In genomic region chr11:59445624-59446023, GRCh38 we compare ENCODE assay signal across 14 cellular contexts. TPM values are rescaled to one million over a fixed set of nuclear protein-coding genes. Genes with fewer than 3 reads are reported as not detected.
"Had no signal": no experiment of that assay in that cellular context is flagged by ENCODE, and none has a peak within 500 bp of the region (broad histone marks: within the 10 kb centered on the region; RNA-seq: fewer than 3 reads in every experiment).

No MANE protein-coding gene starts in this region.

RNA-seq across cellular contexts. Expression of gene OR5A1, which starts 9.4 kb away (rescaled TPM):
- total RNA-seq: activated B cell treated with CpG ODN at 0.5 μM for 24 hours; activated CD4-positive, alpha-beta memory T cell treated with anti-CD3 and anti-CD28 coated beads for 36 hours; activated CD4-positive, alpha-beta memory T cell treated with anti-CD3 and anti-CD28 coated beads, Interleukin-2, amount 10 ng/mL, durations not matched to agents 7 days and 5 days; activated CD4-positive, alpha-beta T cell treated with anti-CD3 and anti-CD28 coated beads for 36 hours; activated CD4-positive, alpha-beta T cell treated with anti-CD3 and anti-CD28 coated beads, Interleukin-2, amount 10 ng/mL, durations not matched to agents 7 days and 5 days; activated CD8-positive, alpha-beta memory T cell treated with anti-CD3 and anti-CD28 coated beads for 36 hours; activated CD8-positive, alpha-beta memory T cell treated with anti-CD3 and anti-CD28 coated beads, Interleukin-2, amount 10 ng/mL, durations not matched to agents 7 days and 5 days; activated CD8-positive, alpha-beta T cell treated with anti-CD3 and anti-CD28 coated beads for 36 hours; activated CD8-positive, alpha-beta T cell treated with anti-CD3 and anti-CD28 coated beads, Interleukin-2, amount 10 ng/mL, durations not matched to agents 7 days and 5 days; T-cell; T-helper 1 cell treated with Interleukin-12 subunit alpha and Interleukin-12 subunit beta and Interleukin-4 antibody, amounts not matched to agents 30 ng/mL and 1 ng/mL, for 36 hours; T-helper 17 cell; T-helper 2 cell treated with Interferon-gamma antibody and Interleukin-4, amounts not matched to agents 100 ng/mL and 5 ng/mL, for 36 hours; WTC11 had no signal

RNA-seq across cellular contexts. Expression of gene OR4D6, which starts 11.1 kb away (rescaled TPM):
- total RNA-seq: activated B cell treated with CpG ODN at 0.5 μM for 24 hours; activated CD4-positive, alpha-beta memory T cell treated with anti-CD3 and anti-CD28 coated beads for 36 hours; activated CD4-positive, alpha-beta memory T cell treated with anti-CD3 and anti-CD28 coated beads, Interleukin-2, amount 10 ng/mL, durations not matched to agents 7 days and 5 days; activated CD4-positive, alpha-beta T cell treated with anti-CD3 and anti-CD28 coated beads for 36 hours; activated CD4-positive, alpha-beta T cell treated with anti-CD3 and anti-CD28 coated beads, Interleukin-2, amount 10 ng/mL, durations not matched to agents 7 days and 5 days; activated CD8-positive, alpha-beta memory T cell treated with anti-CD3 and anti-CD28 coated beads for 36 hours; activated CD8-positive, alpha-beta memory T cell treated with anti-CD3 and anti-CD28 coated beads, Interleukin-2, amount 10 ng/mL, durations not matched to agents 7 days and 5 days; activated CD8-positive, alpha-beta T cell treated with anti-CD3 and anti-CD28 coated beads for 36 hours; activated CD8-positive, alpha-beta T cell treated with anti-CD3 and anti-CD28 coated beads, Interleukin-2, amount 10 ng/mL, durations not matched to agents 7 days and 5 days; T-cell; T-helper 1 cell treated with Interleukin-12 subunit alpha and Interleukin-12 subunit beta and Interleukin-4 antibody, amounts not matched to agents 30 ng/mL and 1 ng/mL, for 36 hours; T-helper 17 cell; T-helper 2 cell treated with Interferon-gamma antibody and Interleukin-4, amounts not matched to agents 100 ng/mL and 5 ng/mL, for 36 hours; WTC11 had no signal

RNA-seq across cellular contexts. Expression of gene OR5A2, which starts 19.4 kb away (rescaled TPM):
- total RNA-seq: activated B cell treated with CpG ODN at 0.5 μM for 24 hours; activated CD4-positive, alpha-beta memory T cell treated with anti-CD3 and anti-CD28 coated beads for 36 hours; activated CD4-positive, alpha-beta memory T cell treated with anti-CD3 and anti-CD28 coated beads, Interleukin-2, amount 10 ng/mL, durations not matched to agents 7 days and 5 days; activated CD4-positive, alpha-beta T cell treated with anti-CD3 and anti-CD28 coated beads for 36 hours; activated CD4-positive, alpha-beta T cell treated with anti-CD3 and anti-CD28 coated beads, Interleukin-2, amount 10 ng/mL, durations not matched to agents 7 days and 5 days; activated CD8-positive, alpha-beta memory T cell treated with anti-CD3 and anti-CD28 coated beads for 36 hours; activated CD8-positive, alpha-beta memory T cell treated with anti-CD3 and anti-CD28 coated beads, Interleukin-2, amount 10 ng/mL, durations not matched to agents 7 days and 5 days; activated CD8-positive, alpha-beta T cell treated with anti-CD3 and anti-CD28 coated beads for 36 hours; activated CD8-positive, alpha-beta T cell treated with anti-CD3 and anti-CD28 coated beads, Interleukin-2, amount 10 ng/mL, durations not matched to agents 7 days and 5 days; T-cell; T-helper 1 cell treated with Interleukin-12 subunit alpha and Interleukin-12 subunit beta and Interleukin-4 antibody, amounts not matched to agents 30 ng/mL and 1 ng/mL, for 36 hours; T-helper 17 cell; T-helper 2 cell treated with Interferon-gamma antibody and Interleukin-4, amounts not matched to agents 100 ng/mL and 5 ng/mL, for 36 hours; WTC11 had no signal

RNA-seq across cellular contexts. Expression of gene OR4D10, which starts 27.5 kb away (rescaled TPM):
- total RNA-seq: activated B cell treated with CpG ODN at 0.5 μM for 24 hours; activated CD4-positive, alpha-beta memory T cell treated with anti-CD3 and anti-CD28 coated beads for 36 hours; activated CD4-positive, alpha-beta memory T cell treated with anti-CD3 and anti-CD28 coated beads, Interleukin-2, amount 10 ng/mL, durations not matched to agents 7 days and 5 days; activated CD4-positive, alpha-beta T cell treated with anti-CD3 and anti-CD28 coated beads for 36 hours; activated CD4-positive, alpha-beta T cell treated with anti-CD3 and anti-CD28 coated beads, Interleukin-2, amount 10 ng/mL, durations not matched to agents 7 days and 5 days; activated CD8-positive, alpha-beta memory T cell treated with anti-CD3 and anti-CD28 coated beads for 36 hours; activated CD8-positive, alpha-beta memory T cell treated with anti-CD3 and anti-CD28 coated beads, Interleukin-2, amount 10 ng/mL, durations not matched to agents 7 days and 5 days; activated CD8-positive, alpha-beta T cell treated with anti-CD3 and anti-CD28 coated beads for 36 hours; activated CD8-positive, alpha-beta T cell treated with anti-CD3 and anti-CD28 coated beads, Interleukin-2, amount 10 ng/mL, durations not matched to agents 7 days and 5 days; T-cell; T-helper 1 cell treated with Interleukin-12 subunit alpha and Interleukin-12 subunit beta and Interleukin-4 antibody, amounts not matched to agents 30 ng/mL and 1 ng/mL, for 36 hours; T-helper 17 cell; T-helper 2 cell treated with Interferon-gamma antibody and Interleukin-4, amounts not matched to agents 100 ng/mL and 5 ng/mL, for 36 hours; WTC11 had no signal

RNA-seq across cellular contexts. Expression of gene OR4D11, which starts 57.8 kb away (rescaled TPM):
- total RNA-seq: activated B cell treated with CpG ODN at 0.5 μM for 24 hours; activated CD4-positive, alpha-beta memory T cell treated with anti-CD3 and anti-CD28 coated beads for 36 hours; activated CD4-positive, alpha-beta memory T cell treated with anti-CD3 and anti-CD28 coated beads, Interleukin-2, amount 10 ng/mL, durations not matched to agents 7 days and 5 days; activated CD4-positive, alpha-beta T cell treated with anti-CD3 and anti-CD28 coated beads for 36 hours; activated CD4-positive, alpha-beta T cell treated with anti-CD3 and anti-CD28 coated beads, Interleukin-2, amount 10 ng/mL, durations not matched to agents 7 days and 5 days; activated CD8-positive, alpha-beta memory T cell treated with anti-CD3 and anti-CD28 coated beads for 36 hours; activated CD8-positive, alpha-beta memory T cell treated with anti-CD3 and anti-CD28 coated beads, Interleukin-2, amount 10 ng/mL, durations not matched to agents 7 days and 5 days; activated CD8-positive, alpha-beta T cell treated with anti-CD3 and anti-CD28 coated beads for 36 hours; activated CD8-positive, alpha-beta T cell treated with anti-CD3 and anti-CD28 coated beads, Interleukin-2, amount 10 ng/mL, durations not matched to agents 7 days and 5 days; T-cell; T-helper 1 cell treated with Interleukin-12 subunit alpha and Interleukin-12 subunit beta and Interleukin-4 antibody, amounts not matched to agents 30 ng/mL and 1 ng/mL, for 36 hours; T-helper 17 cell; T-helper 2 cell treated with Interferon-gamma antibody and Interleukin-4, amounts not matched to agents 100 ng/mL and 5 ng/mL, for 36 hours; WTC11 had no signal
